In the genomic region with DNA sequence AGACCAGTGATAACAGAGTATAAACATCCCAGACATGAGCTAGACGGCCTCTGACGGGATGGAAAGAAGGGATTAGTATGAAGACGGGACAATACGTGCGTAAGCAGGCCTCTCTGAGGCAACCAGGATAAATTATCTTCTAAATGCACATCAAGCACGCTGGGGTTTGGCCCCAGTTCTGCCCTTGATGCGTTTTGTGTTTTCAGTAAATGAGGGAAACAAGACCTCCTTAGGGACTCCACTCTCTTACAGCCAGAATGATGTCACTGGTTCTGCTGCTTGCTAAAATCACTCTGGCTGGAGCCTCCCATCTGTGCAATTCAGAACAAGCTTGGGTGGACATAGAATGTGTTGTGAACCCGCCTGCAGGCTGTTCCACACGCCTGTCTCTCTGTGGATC, we compare ENCODE assay signal across 15 cellular contexts.
DNase-seq lines count a peak whose midpoint lies in the region; ATAC-seq, FAIRE-seq and TF ChIP-seq lines count a peak whose summit lies in the region.
"Had no signal": no experiment of that assay in that cellular context is flagged by ENCODE, and none has a peak within 500 bp of the region (broad histone marks: within the 10 kb centered on the region; RNA-seq: fewer than 3 reads in every experiment).

No MANE protein-coding gene starts in this region.

- CTCF ChIA-PET in naive thymus-derived CD4-positive, alpha-beta T cell (lab: Charles Lee) = no interaction called here

- 36 to 55% (median 45%) methylated on average over 9 of the region's 9 CpGs for WGBS in adrenal gland, 4 donors

- peaks cover 0 to 17% (median 9%) of the 10 kb centered on the region in 5 donors for H3K27me3 Mint-ChIP-seq in naive thymus-derived CD4-positive, alpha-beta T cell
- H3K27me3 Mint-ChIP-seq: activated naive CD8-positive, alpha-beta T cell had no signal

- POLR2A ChIA-PET in naive thymus-derived CD4-positive, alpha-beta T cell (lab: Charles Lee) = no interaction called here

- no peak for TF ChIP-seq POLR2A in adrenal gland (IDR thresholded peaks at IDR 0.05)
- no peak for TF ChIP-seq POLR2A in GM12891 (IDR thresholded peaks at IDR 0.05; ENCODE audit: low read depth, low read length)

- TF ChIP-seq CTCF in adrenal gland (IDR thresholded peaks at IDR 0.05) = no peak
- TF ChIP-seq CTCF in left ventricle myocardium inferior (IDR thresholded peaks at IDR 0.05; ENCODE audit: borderline replicate concordance) = no peak

- H3K4me1 ChIP-seq in adrenal gland (replicated peaks in 1 of 2) (no peaks in the 10 kb centered on the region), left ventricle myocardium inferior (peaks cover 3% of the 10 kb centered on the region)
- no peaks in the 10 kb centered on the region for H3K4me1 ChIP-seq in naive thymus-derived CD4-positive, alpha-beta T cell (ENCODE audit: control insufficient read depth in 2 of 2, insufficient read depth in 2 of 2, low read length in 2 of 2)

- DNase-seq in AG20443 (ENCODE audit: low spot score) (peak; percentile 52), adrenal gland (peak in 6 of 7 donors; percentile 28 to 82 (median 43)), left ventricle myocardium inferior (peak; percentile 76), retina (peak; percentile 65), GM12891 (ENCODE audit: insufficient read length, low spot score) (no peak), EL (no peak)
- no peak for DNase-seq in naive thymus-derived CD4-positive, alpha-beta T cell
- DNase-seq in effector CD4-positive, alpha-beta T cell = no peak
- DNase-seq: activated CD8-positive, alpha-beta memory T cell treated with anti-CD3 and anti-CD28 coated beads, Interleukin-2, amount 10 ng/mL, durations not matched to agents 7 days and 5 days; NCI-H510A treated with DMSO at 0.1 percent for 48 hours; occipital lobe had no signal

- FAIRE-seq in GM12891 (lab: Jason Lieb, UNC) = no peak
- FAIRE-seq: H54 had no signal

- H3K36me3 Mint-ChIP-seq in naive thymus-derived CD4-positive, alpha-beta T cell = no peaks in the 10 kb centered on the region
- H3K36me3 Mint-ChIP-seq: activated CD8-positive, alpha-beta memory T cell treated with anti-CD3 and anti-CD28 coated beads, Interleukin-2, amount 10 ng/mL, durations not matched to agents 7 days and 5 days; activated naive CD8-positive, alpha-beta T cell had no signal

- H3K4me3 Mint-ChIP-seq in naive thymus-derived CD4-positive, alpha-beta T cell = no peak overlapping the region
- H3K4me3 Mint-ChIP-seq: activated CD8-positive, alpha-beta memory T cell treated with anti-CD3 and anti-CD28 coated beads, Interleukin-2, amount 10 ng/mL, durations not matched to agents 7 days and 5 days; activated naive CD8-positive, alpha-beta T cell; B cell had no signal

- no peak for ATAC-seq in naive thymus-derived CD4-positive, alpha-beta T cell
- ATAC-seq: activated CD8-positive, alpha-beta memory T cell treated with anti-CD3 and anti-CD28 coated beads, Interleukin-2, amount 10 ng/mL, durations not matched to agents 7 days and 5 days; left lobe of liver had no signal

- intact Hi-C loops in adrenal gland (cut with DNase I) = no loop called here
- intact Hi-C loops in left ventricle myocardium inferior (cut with micrococcal nuclease) = no loop called here
- intact Hi-C loops in naive thymus-derived CD4-positive, alpha-beta T cell (cut with micrococcal nuclease) = no loop called here

- peak overlapping the region in 1 of 5 donors; percentile 71 for H3K27ac ChIP-seq in adrenal gland
- H3K27ac ChIP-seq in left ventricle myocardium inferior (replicated peaks) = peak overlapping the region; percentile 66
- H3K27ac ChIP-seq in naive thymus-derived CD4-positive, alpha-beta T cell (ENCODE audit: low read depth, low read length) = no peak overlapping the region

- no peaks in the 10 kb centered on the region for H3K36me3 ChIP-seq in adrenal gland (replicated peaks in 1 of 2)
- H3K36me3 ChIP-seq in left ventricle myocardium inferior = no peaks in the 10 kb centered on the region
- H3K36me3 ChIP-seq in naive thymus-derived CD4-positive, alpha-beta T cell (ENCODE audit: control insufficient read depth in 2 of 3, insufficient read depth in 3 of 3, low read length in 3 of 3) = no peaks in the 10 kb centered on the region

- H3K9me3 ChIP-seq in adrenal gland (replicated peaks in 1 of 3) (no peaks in the 10 kb centered on the region), left ventricle myocardium inferior (replicated peaks) (no peaks in the 10 kb centered on the region)
- no peaks in the 10 kb centered on the region for H3K9me3 ChIP-seq in naive thymus-derived CD4-positive, alpha-beta T cell (ENCODE audit: control insufficient read depth in 2 of 3, low read length in 3 of 3)

- H3K9me3 Mint-ChIP-seq in naive thymus-derived CD4-positive, alpha-beta T cell = no peaks in the 10 kb centered on the region

- H3K4me3 ChIP-seq in adrenal gland = no peak overlapping the region
- H3K4me3 ChIP-seq in left ventricle myocardium inferior = no peak overlapping the region
- H3K4me3 ChIP-seq in naive thymus-derived CD4-positive, alpha-beta T cell (ENCODE audit: low read length) = no peak overlapping the region

- H3K4me1 Mint-ChIP-seq in naive thymus-derived CD4-positive, alpha-beta T cell = peaks cover 0 to 3% (median 0%) of the 10 kb centered on the region in 7 donors
- H3K4me1 Mint-ChIP-seq: B cell had no signal

- no peak overlapping the region for H3K27ac Mint-ChIP-seq in naive thymus-derived CD4-positive, alpha-beta T cell
- H3K27ac Mint-ChIP-seq: activated CD8-positive, alpha-beta memory T cell treated with anti-CD3 and anti-CD28 coated beads, Interleukin-2, amount 10 ng/mL, durations not matched to agents 7 days and 5 days; activated naive CD8-positive, alpha-beta T cell; B cell had no signal

- H3K27me3 ChIP-seq in adrenal gland (no peaks in the 10 kb centered on the region), left ventricle myocardium inferior (ENCODE audit: low read depth) (peaks cover 20% of the 10 kb centered on the region)
- no peaks in the 10 kb centered on the region for H3K27me3 ChIP-seq in naive thymus-derived CD4-positive, alpha-beta T cell (ENCODE audit: control insufficient read depth in 2 of 2, insufficient read depth in 2 of 2, low read length in 2 of 2)

TF ChIP-seq in GM12891, 5 proteins besides CTCF, POLR2A, EP300 and RAD21:
- TF ChIP-seq POLR2AphosphoS5 (IDR thresholded peaks at IDR 0.05; ENCODE audit: low read depth, low read length) (no peak), PAX5 (IDR thresholded peaks at IDR 0.05; ENCODE audit: insufficient read depth, low read length, severe bottlenecking) (no peak), TAF1 (IDR thresholded peaks at IDR 0.05; ENCODE audit: low read depth, low read length) (no peak), SPI1 (IDR thresholded peaks at IDR 0.05; ENCODE audit: low read depth, low read length) (no peak), POU2F2 (IDR thresholded peaks at IDR 0.05; ENCODE audit: low read depth, low read length) (no peak)
TF ChIP-seq in GM12891: peak in this region for 0.

Comparison
In these comparisons a context has a peak if more than half of its experiments do, and no peak if none do; other contexts are left out.
1. DNase-seq: peak in AG20443 (single experiment), adrenal gland (6 of 7), left ventricle myocardium inferior (single experiment) and retina (single experiment); none in naive thymus-derived CD4-positive, alpha-beta T cell (0 of 9), GM12891 (single experiment), effector CD4-positive, alpha-beta T cell (single experiment) and EL (single experiment).